ENCODE assay signal across 29 cellular contexts in genomic region chr2:69043736-69044400, GRCh38. TPM values are rescaled to one million over a fixed set of nuclear protein-coding genes. Genes with fewer than 3 reads are reported as not detected.
"Had no signal": no experiment of that assay in that cellular context is flagged by ENCODE, and none has a peak within 500 bp of the region (broad histone marks: within the 10 kb centered on the region; RNA-seq: fewer than 3 reads in every experiment).

No MANE protein-coding gene starts in this region.

- H3K27ac ChIP-seq: epithelial cell of prostate, gastroesophageal sphincter, hepatocyte, neural progenitor cell, parathyroid adenoma, psoas muscle, spleen, suprapubic skin, tibial nerve, VCaP had no signal

- H2AFZ ChIP-seq: hepatocyte, neural progenitor cell, parathyroid adenoma had no signal

- H3K4me1 Mint-ChIP-seq: activated CD4-positive, alpha-beta memory T cell treated with anti-CD3 and anti-CD28 coated beads, Interleukin-2, amount 10 ng/mL, durations not matched to agents 7 days and 5 days; activated CD4-positive, alpha-beta T cell treated with anti-CD3 and anti-CD28 coated beads, Interleukin-2, amount 10 ng/mL, durations not matched to agents 7 days and 5 days; activated T-helper 17 cell treated with anti-CD3 and anti-CD28 coated beads, Interleukin-2, amount 50 U/mL, for 72 hours; central memory CD8-positive, alpha-beta T cell; naive thymus-derived CD8-positive, alpha-beta T cell; neural progenitor cell had no signal

- H3K79me2 ChIP-seq: hepatocyte, parathyroid adenoma had no signal

- H3K4me3 ChIP-seq: gastroesophageal sphincter, hepatocyte, neural progenitor cell, psoas muscle, spleen, suprapubic skin, tibial nerve had no signal

- H3K27ac Mint-ChIP-seq: activated CD4-positive, alpha-beta memory T cell treated with anti-CD3 and anti-CD28 coated beads, Interleukin-2, amount 10 ng/mL, durations not matched to agents 7 days and 5 days; activated CD4-positive, alpha-beta T cell treated with anti-CD3 and anti-CD28 coated beads, Interleukin-2, amount 10 ng/mL, durations not matched to agents 7 days and 5 days; activated T-helper 17 cell treated with anti-CD3 and anti-CD28 coated beads, Interleukin-2, amount 50 U/mL, for 72 hours; dendritic cell treated with granulocyte-macrophage colony-stimulating factor and Interleukin-4, amounts not matched to agents 40 ng/mL and 50 ng/mL, for 4 days; naive thymus-derived CD8-positive, alpha-beta T cell; neural progenitor cell; T-helper 1 cell treated with Interleukin-12 subunit alpha and Interleukin-12 subunit beta and Interleukin-4 antibody, amounts not matched to agents 30 μg/mL and 1 μg/mL, for 36 hours had no signal

- DNase-seq: activated CD4-positive, alpha-beta memory T cell treated with anti-CD3 and anti-CD28 coated beads, Interleukin-2, amount 10 ng/mL, durations not matched to agents 7 days and 5 days; activated CD4-positive, alpha-beta T cell treated with anti-CD3 and anti-CD28 coated beads, Interleukin-2, amount 10 ng/mL, durations not matched to agents 7 days and 5 days; activated gamma-delta T cell treated with Interleukin-2 at 50 U/mL for 16 hours; activated naive CD4-positive, alpha-beta T cell treated with anti-CD3 and anti-CD28 coated beads, Interleukin-2, amount 50 U/mL, for 16 hours; activated T-cell treated with anti-CD3 and anti-CD28 coated beads, Interleukin-2, amount 50 U/mL, for 4 hours; amniotic stem cell; effector CD4-positive, alpha-beta T cell; islet precursor cell; left cardiac atrium; mesenchymal stem cell; naive thymus-derived CD8-positive, alpha-beta T cell; occipital lobe; psoas muscle; spleen; stimulated activated naive CD4-positive, alpha-beta T cell; SW 1271; T-helper 9 cell had no signal

- H3K36me3 ChIP-seq: neural progenitor cell, spleen had no signal

- H3K9ac ChIP-seq: neural progenitor cell, parathyroid adenoma had no signal

- H3K4me1 ChIP-seq: neural progenitor cell, psoas muscle, spleen had no signal

- H3K9me3 Mint-ChIP-seq: activated CD4-positive, alpha-beta memory T cell treated with anti-CD3 and anti-CD28 coated beads, Interleukin-2, amount 10 ng/mL, durations not matched to agents 7 days and 5 days; activated CD4-positive, alpha-beta T cell treated with anti-CD3 and anti-CD28 coated beads, Interleukin-2, amount 10 ng/mL, durations not matched to agents 7 days and 5 days; activated T-cell treated with anti-CD3 and anti-CD28 coated beads, Interleukin-2, amount 50 U/mL, for 4 hours; activated T-helper 17 cell treated with anti-CD3 and anti-CD28 coated beads, Interleukin-2, amount 50 U/mL, for 72 hours; central memory CD8-positive, alpha-beta T cell; dendritic cell treated with granulocyte-macrophage colony-stimulating factor and Interleukin-4, amounts not matched to agents 40 ng/mL and 50 ng/mL, for 4 days; naive thymus-derived CD8-positive, alpha-beta T cell; neural progenitor cell; T-helper 1 cell treated with Interleukin-12 subunit alpha and Interleukin-12 subunit beta and Interleukin-4 antibody, amounts not matched to agents 30 μg/mL and 1 μg/mL, for 36 hours had no signal

- H3K9me3 ChIP-seq: gastroesophageal sphincter, psoas muscle, spleen, suprapubic skin, tibial nerve had no signal

- H3K27me3 ChIP-seq: gastroesophageal sphincter, hepatocyte, neural progenitor cell, suprapubic skin, tibial nerve had no signal

- ATAC-seq: activated T-cell treated with anti-CD3 and anti-CD28 coated beads, Interleukin-2, amount 50 U/mL, for 4 hours; activated T-helper 17 cell treated with anti-CD3 and anti-CD28 coated beads, Interleukin-2, amount 50 U/mL, for 72 hours; gastroesophageal sphincter; left cardiac atrium; naive thymus-derived CD8-positive, alpha-beta T cell; psoas muscle had no signal

- H3K36me3 Mint-ChIP-seq: naive thymus-derived CD8-positive, alpha-beta T cell had no signal

- H3K4me3 Mint-ChIP-seq: activated CD4-positive, alpha-beta memory T cell treated with anti-CD3 and anti-CD28 coated beads, Interleukin-2, amount 10 ng/mL, durations not matched to agents 7 days and 5 days; activated CD4-positive, alpha-beta T cell treated with anti-CD3 and anti-CD28 coated beads, Interleukin-2, amount 10 ng/mL, durations not matched to agents 7 days and 5 days; activated T-cell treated with anti-CD3 and anti-CD28 coated beads, Interleukin-2, amount 50 U/mL, for 4 hours; activated T-helper 17 cell treated with anti-CD3 and anti-CD28 coated beads, Interleukin-2, amount 50 U/mL, for 72 hours; central memory CD8-positive, alpha-beta T cell; dendritic cell treated with granulocyte-macrophage colony-stimulating factor and Interleukin-4, amounts not matched to agents 40 ng/mL and 50 ng/mL, for 4 days; naive thymus-derived CD8-positive, alpha-beta T cell; neural progenitor cell; T-helper 1 cell treated with Interleukin-12 subunit alpha and Interleukin-12 subunit beta and Interleukin-4 antibody, amounts not matched to agents 30 μg/mL and 1 μg/mL, for 36 hours had no signal

- H3K4me2 ChIP-seq: hepatocyte, neural progenitor cell had no signal

RNA-seq across cellular contexts. Expression of gene ANTXR1, which starts 30.9 kb away (rescaled TPM):
- total RNA-seq: activated CD4-positive, alpha-beta memory T cell treated with anti-CD3 and anti-CD28 coated beads, Interleukin-2, amount 10 ng/mL, durations not matched to agents 7 days and 5 days had no signal
